Comparison of ENCODE assay signal across 8 cellular contexts in genomic region chr2:98445708-98446577, GRCh38. TPM values are rescaled to one million over a fixed set of nuclear protein-coding genes. Genes with fewer than 3 reads are reported as not detected.
DNase-seq lines count a peak whose midpoint lies in the region; ATAC-seq and TF ChIP-seq lines count a peak whose summit lies in the region.

No MANE protein-coding gene starts in this region.

- peak overlapping the region; percentile 74 for H3K4me3 ChIP-seq in AG04449 (ENCODE audit: low read depth, low read length)
- peak overlapping the region; percentile 79 for H3K4me3 ChIP-seq in WI38 (ENCODE audit: low read depth, low read length)
- H3K4me3 ChIP-seq in fibroblast of pulmonary artery (replicated peaks; ENCODE audit: low read depth, low read length): peak overlapping the region; percentile 69
- H3K4me3 ChIP-seq in rectal smooth muscle tissue (ENCODE audit: low read length): peak overlapping the region; percentile 60

- H3K9ac ChIP-seq in H9 (ENCODE audit: extremely low read depth, insufficient read length, low read length) (peak overlapping the region; percentile 29), rectal smooth muscle tissue (ENCODE audit: low read length) (peak overlapping the region; percentile 46)

- no peak overlapping the region for H2AFZ ChIP-seq in H9 (ENCODE audit: low read length)

- H4K8ac ChIP-seq in H9 (replicated peaks; ENCODE audit: insufficient read length, low read depth, low read length): no peak overlapping the region

- TF ChIP-seq POLR2A in GM18505 (IDR thresholded peaks at IDR 0.05; ENCODE audit: borderline replicate concordance, extremely low read depth, insufficient read depth, insufficient read length): no peak

- no peak overlapping the region for H2BK15ac ChIP-seq in H9 (ENCODE audit: low read depth, low read length)

- H3K4me1 ChIP-seq in H9 (ENCODE audit: insufficient read depth, low read length) (peaks cover 5% of the 10 kb centered on the region), rectal smooth muscle tissue (ENCODE audit: control insufficient read depth, insufficient read depth, low read length) (peaks cover 3% of the 10 kb centered on the region)

- H2BK20ac ChIP-seq in H9 (ENCODE audit: low read depth, low read length, poor library complexity, severe bottlenecking): no peak overlapping the region

- H3K79me1 ChIP-seq in H9 (ENCODE audit: insufficient read depth, low read depth, low read length, poor library complexity, severe bottlenecking): peaks cover 5% of the 10 kb centered on the region

- no peak overlapping the region for H4K91ac ChIP-seq in H9 (ENCODE audit: insufficient read length, low read depth, low read length)

- ATAC-seq in HG02798 (IDR thresholded peaks at IDR 0.05; ENCODE audit: poor library complexity, unreplicated experiment) (no peak), GM18505 (IDR thresholded peaks at IDR 0.05; ENCODE audit: unreplicated experiment) (no peak), GM18498 (IDR thresholded peaks at IDR 0.05; ENCODE audit: unreplicated experiment) (no peak)

- no peaks in the 10 kb centered on the region for H3K27me3 ChIP-seq in H9 (ENCODE audit: insufficient read depth, low read length)
- H3K27me3 ChIP-seq in rectal smooth muscle tissue (ENCODE audit: control insufficient read depth, insufficient read depth, low read length): no peaks in the 10 kb centered on the region

- no peaks in the 10 kb centered on the region for H3K9me3 ChIP-seq in H9 (ENCODE audit: control insufficient read depth, low read depth, low read length)

- H3K9me3 Mint-ChIP-seq in H9: 0 out of 5 replicates have a peak, but pooled peaks cover 0 to 3% of the 10 kb centered on the region in 2 experiments

- peak overlapping the region; percentile 90 for H3K4me2 ChIP-seq in H9 (ENCODE audit: insufficient read depth, insufficient read length, low read length)

- H3K27me3 Mint-ChIP-seq in H9 (ENCODE audit: low read depth): no peaks in the 10 kb centered on the region

- H3K23ac ChIP-seq in H9 (ENCODE audit: insufficient read length, low read depth, low read length): no peak overlapping the region

- no peak overlapping the region for H2AK5ac ChIP-seq in H9 (ENCODE audit: insufficient read length, low read length)

- no peak overlapping the region for H2BK12ac ChIP-seq in H9 (ENCODE audit: insufficient read length, low read depth, low read length)

- H3K36me3 Mint-ChIP-seq in H9 (ENCODE audit: insufficient read depth in 1 of 3, low read depth in 3 of 3): no peaks in the 10 kb centered on the region

- TF ChIP-seq CTCF in AG04449 (IDR thresholded peaks at IDR 0.05; ENCODE audit: insufficient read depth, low read length, missing control alignments) (no peak), H9 (conservative IDR thresholded peaks at IDR 0.05) (no peak), WI38 (IDR thresholded peaks at IDR 0.05; ENCODE audit: low read depth, low read length) (no peak), fibroblast of pulmonary artery (IDR thresholded peaks at IDR 0.05; ENCODE audit: low read length, missing control alignments) (no peak)

- H3K23me2 ChIP-seq in H9 (ENCODE audit: insufficient read length, low read depth, low read length, poor library complexity, severe bottlenecking): peaks cover 8% of the 10 kb centered on the region

- WGBS in H9 (ENCODE audit: extremely low coverage, insufficient read length, low lambda C conversion rate): no CpG with 5 or more reads among the region's 18 CpGs

- no peak overlapping the region for H3T11ph ChIP-seq in H9 (ENCODE audit: low read length)

- no peak overlapping the region for H3K18ac ChIP-seq in H9 (ENCODE audit: insufficient read length, low read depth, low read length)

- POLR2A ChIA-PET in AG04449 (lab: Yijun Ruan, JAX): no interaction called here

- H4K5ac ChIP-seq in H9 (ENCODE audit: insufficient read length, low read depth, low read length): no peak overlapping the region

- H3K56ac ChIP-seq in H9 (ENCODE audit: insufficient read length, low read depth, low read length): no peak overlapping the region

- peaks cover 70 to 76% of the 10 kb centered on the region in 2 experiments for H3K4me1 Mint-ChIP-seq in H9

- CTCF ChIA-PET in AG04449 (lab: Yijun Ruan, JAX): interaction anchor here (0.9 to 1.0 kb wide), 2 partner anchors 11 to 16 kb away, joined by 4 read pairs; no protein-coding TSS in a partner anchor

- H4K20me1 ChIP-seq in H9 (ENCODE audit: control insufficient read depth, insufficient read depth, insufficient read length): no peaks in the 10 kb centered on the region

- no peak overlapping the region for H2BK120ac ChIP-seq in H9 (ENCODE audit: low read depth, low read length, poor library complexity, severe bottlenecking)

- H3K79me2 ChIP-seq in H9 (ENCODE audit: insufficient read depth, low read length): peaks cover 14% of the 10 kb centered on the region; the same call in 1 of the 2 replicates

- H3K4ac ChIP-seq in H9 (ENCODE audit: low read depth, low read length): no peak overlapping the region

- peak overlapping the region; percentile 82 to 90 for H3K4me3 Mint-ChIP-seq in H9

- H2BK5ac ChIP-seq in H9 (ENCODE audit: insufficient read length, low read length): no peak overlapping the region

- peak overlapping the region; percentile 22 to 70 (median 60); a peak in 5 of 7 replicates for H3K27ac Mint-ChIP-seq in H9

- H3K36me3 ChIP-seq in rectal smooth muscle tissue (ENCODE audit: control insufficient read depth, insufficient read depth, low read length): no peaks in the 10 kb centered on the region

- peak overlapping the region; percentile 41; the same call in 1 of the 2 replicates for H3K14ac ChIP-seq in H9 (ENCODE audit: insufficient read depth, low read length)

- H3K27ac ChIP-seq in H9 (ENCODE audit: insufficient read length, low read depth, low read length): no peak overlapping the region
- peak overlapping the region; percentile 80 for H3K27ac ChIP-seq in rectal smooth muscle tissue (ENCODE audit: low read depth, low read length)

- no peak for DNase-seq in AG04449 (ENCODE audit: low read depth, low spot score)
- no peak for DNase-seq in H9
- no peak for DNase-seq in fibroblast of pulmonary artery (ENCODE audit: low read depth)

RNA-seq across cellular contexts. Expression of gene INPP4A, which starts 1.3 kb away (rescaled TPM):
- 55.2 and 55.3 TPM in 2 replicates for total RNA-seq in H9 (2021)
